Comparison of ENCODE assay signal across 9 cellular contexts in the genomic region with DNA sequence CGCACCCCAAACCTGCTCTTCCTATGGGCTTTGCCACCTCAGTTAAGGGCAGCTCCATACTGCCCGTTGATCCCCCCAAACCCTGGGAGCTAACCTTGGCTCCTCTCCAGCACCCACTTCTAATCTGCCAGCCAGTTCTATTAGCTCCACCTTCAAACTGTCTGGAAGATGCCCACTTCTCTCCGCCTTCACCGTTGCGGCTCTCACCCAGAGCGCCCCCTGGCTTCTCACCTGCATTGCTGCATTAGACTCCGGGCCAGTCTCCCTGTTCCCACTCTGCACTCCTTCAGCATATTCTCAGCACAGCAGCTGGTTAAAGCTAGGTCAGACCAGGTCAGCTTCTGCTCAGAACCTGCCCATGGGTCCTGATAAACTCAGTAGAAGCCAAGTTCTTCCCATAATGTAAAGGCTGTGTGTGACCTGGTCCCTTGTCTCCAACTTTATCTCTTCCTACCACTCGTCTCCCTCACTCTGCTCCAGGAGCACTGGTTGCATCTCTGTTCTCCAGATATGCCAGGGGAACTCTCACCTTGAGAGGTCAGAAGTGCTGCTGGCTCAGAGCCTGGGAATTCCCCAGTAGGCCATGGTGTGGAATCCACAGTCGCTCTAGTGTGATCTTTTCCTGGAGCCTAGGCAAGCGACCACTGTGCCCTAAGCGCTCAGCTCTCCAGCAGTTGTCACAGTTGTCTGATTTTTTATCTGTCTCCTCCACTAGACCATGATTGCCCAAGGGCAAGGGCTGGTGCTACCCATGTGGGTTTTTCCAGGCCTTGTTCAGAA.
A peak's percentile ranks its signal among the peaks of the same experiment; 100 is the strongest.
DNase-seq lines count a peak whose midpoint lies in the region; ATAC-seq and TF ChIP-seq lines count a peak whose summit lies in the region.
"Had no signal": no experiment of that assay in that cellular context is flagged by ENCODE, and none has a peak within 500 bp of the region (broad histone marks: within the 10 kb centered on the region; RNA-seq: fewer than 3 reads in every experiment).

No MANE protein-coding gene starts in this region.

- no peak overlapping the region for H3K4me3 ChIP-seq in transverse colon

- no peaks in the 10 kb centered on the region for H3K36me3 ChIP-seq in transverse colon

- intact Hi-C loops in left cardiac atrium (cut with DNase I) (no loop called here), transverse colon (cut with DNase I; ENCODE audit: low total_unique reads) (no loop called here)

- 8 to 51% methylated on average over 5 to 11 of the region's 11 CpGs for WGBS in transverse colon (ENCODE audit: low coverage in 1 of 2), 2 donors

- ATAC-seq in left cardiac atrium, result peak; percentile 53 to 70
- no peak for ATAC-seq in HG03432 (IDR thresholded peaks at IDR 0.05; ENCODE audit: unreplicated experiment)

- TF ChIP-seq EP300 in transverse colon (IDR thresholded peaks at IDR 0.05; ENCODE audit: low read depth), result no peak

- H3K27ac ChIP-seq in transverse colon, result no peak overlapping the region

- peak; percentile 56 for DNase-seq in activated CD8-positive, alpha-beta memory T cell treated with anti-CD3 and anti-CD28 coated beads, Interleukin-2, amount 50 U/mL, for 48 hours
- DNase-seq in activated CD8-positive, alpha-beta memory T cell treated with anti-CD3 and anti-CD28 coated beads for 24 hours, result no peak
- DNase-seq in RPMI8226, result peak; percentile 39
- no peak for DNase-seq in left cardiac atrium
- no peak for DNase-seq in transverse colon
- no peak for DNase-seq in stimulated activated naive CD4-positive, alpha-beta T cell treated with Interleukin-2 at 50 U/mL for 16 hours (lab: John Stamatoyannopoulos, UW)
- DNase-seq in NCI-H2227 treated with DMSO at 0.1 percent for 48 hours (lab: John Stamatoyannopoulos, UW), result no peak

- no peaks in the 10 kb centered on the region for H3K4me1 ChIP-seq in transverse colon
- H3K4me1 ChIP-seq: Caco-2 had no signal

- TF ChIP-seq CTCF in transverse colon (IDR thresholded peaks at IDR 0.05), result peak in 4 of 5 experiments; percentile 21 to 37 (median 30)

- TF ChIP-seq POLR2A in transverse colon (IDR thresholded peaks at IDR 0.05), result no peak

- in situ Hi-C loops in transverse colon (cut with MboI; ENCODE audit: low pct_ligation_motif_present in 1 of 4, low pct_unique_long_range_greater_than_20kb in 1 of 4, low sequenced_read_pairs in 3 of 4), result no loop called here

- no peaks in the 10 kb centered on the region for H3K9me3 ChIP-seq in transverse colon
- H3K9me3 ChIP-seq: Caco-2 had no signal

- no peaks in the 10 kb centered on the region for H3K27me3 ChIP-seq in transverse colon

Comparison
In these comparisons a context has a peak if more than half of its experiments do, and no peak if none do; other contexts are left out.
1. DNase-seq: peak in activated CD8-positive, alpha-beta memory T cell treated with anti-CD3 and anti-CD28 coated beads, Interleukin-2, amount 50 U/mL, for 48 hours (single experiment) and RPMI8226 (single experiment); none in activated CD8-positive, alpha-beta memory T cell treated with anti-CD3 and anti-CD28 coated beads for 24 hours (single experiment), left cardiac atrium (single experiment), transverse colon (single experiment), stimulated activated naive CD4-positive, alpha-beta T cell treated with Interleukin-2 at 50 U/mL for 16 hours (single experiment) and NCI-H2227 treated with DMSO at 0.1 percent for 48 hours (single experiment).